ENCODE assay signal across 10 cellular contexts in the genomic region with DNA sequence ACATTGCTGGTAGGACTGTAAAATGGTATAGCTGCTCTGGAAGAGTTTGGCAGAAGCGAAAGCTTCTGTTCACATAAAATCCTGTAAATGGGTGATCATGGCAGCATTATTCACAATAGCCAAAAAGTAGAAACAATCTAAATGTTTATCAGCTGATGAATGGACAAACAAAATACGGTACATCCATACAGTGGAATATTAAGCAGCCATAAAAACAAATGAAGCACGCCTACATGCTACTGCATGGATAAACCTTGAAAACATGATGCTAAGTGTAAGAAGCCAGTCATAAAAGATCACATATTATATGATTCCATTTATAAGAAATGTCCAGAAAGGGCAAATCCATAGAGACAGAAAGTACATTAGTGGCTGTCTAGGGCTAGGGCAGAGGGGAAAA. TPM values are rescaled to one million over a fixed set of nuclear protein-coding genes. Genes with fewer than 3 reads are reported as not detected.
"Had no signal": no experiment of that assay in that cellular context is flagged by ENCODE, and none has a peak within 500 bp of the region (broad histone marks: within the 10 kb centered on the region; RNA-seq: fewer than 3 reads in every experiment).

No MANE protein-coding gene starts in this region.

- H3K27ac ChIP-seq: HL-60, KMS-11 had no signal

- H3K9ac ChIP-seq: KMS-11 had no signal

- DNase-seq: IMR-90, KBM-7, KG1 had no signal

- H3K4me2 ChIP-seq: KMS-11 had no signal

- ATAC-seq: K562 had no signal

- H3K4me3 ChIP-seq: K562 had no signal

- FAIRE-seq: HTR-8/SVneo, K562 had no signal

RNA-seq across cellular contexts. Expression of a gene that starts 52.0 kb away (rescaled TPM):
- total RNA-seq: HT-29, HT1080, IMR-90 had no signal
- polyA plus RNA-seq: IgD-negative memory B cell, IMR-90, K562 had no signal
